ENCODE assay signal across 17 cellular contexts in the genomic region with DNA sequence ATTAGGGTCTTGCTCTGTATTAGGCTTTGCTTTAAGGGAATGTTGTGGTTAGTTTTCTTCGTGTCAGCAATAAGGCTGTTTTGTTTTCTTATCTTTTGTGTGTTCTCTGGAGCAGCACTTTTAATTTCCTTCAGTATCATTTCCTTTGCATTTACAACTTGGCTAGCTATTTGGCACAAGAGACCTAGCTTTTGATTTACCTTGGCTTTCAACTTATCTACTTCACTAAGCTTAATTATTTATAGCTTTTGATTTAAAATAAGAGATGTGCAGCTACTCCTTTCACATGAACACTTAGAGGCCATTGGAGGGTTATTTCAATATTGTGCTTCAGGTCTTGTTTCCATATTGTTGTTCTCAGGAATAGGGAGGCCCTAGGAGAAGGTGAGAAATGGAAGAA.
"Had no signal": no experiment of that assay in that cellular context is flagged by ENCODE, and none has a peak within 500 bp of the region (broad histone marks: within the 10 kb centered on the region; RNA-seq: fewer than 3 reads in every experiment).

No MANE protein-coding gene starts in this region.

- DNase-seq: activated B cell treated with CpG ODN at 0.5 μM for 24 hours; activated CD4-positive, alpha-beta memory T cell treated with anti-CD3 and anti-CD28 coated beads for 36 hours; activated CD4-positive, alpha-beta T cell treated with anti-CD3 and anti-CD28 coated beads for 4 hours; activated CD8-positive, alpha-beta memory T cell treated with anti-CD3 and anti-CD28 coated beads, Interleukin-2, amount 10 ng/mL, durations not matched to agents 7 days and 5 days; cerebellar nuclear complex; effector memory CD4-positive, alpha-beta T cell; foreskin melanocyte; left lung; mammary epithelial cell; psoas muscle; stimulated activated naive CD4-positive, alpha-beta T cell; SW 1271; thyroid gland had no signal

- H3K36me3 ChIP-seq: breast epithelium, left lung, neural progenitor cell, thyroid gland had no signal

- H3K4me3 ChIP-seq: breast epithelium, left lung, neural progenitor cell, psoas muscle, SJSA1, thyroid gland had no signal

- H3K4me1 ChIP-seq: breast epithelium, left lung, neural progenitor cell, psoas muscle had no signal

- H3K27ac ChIP-seq: breast epithelium, left lung, neural progenitor cell, psoas muscle, SJSA1, thyroid gland had no signal

- H3K9me3 ChIP-seq: breast epithelium, left lung, psoas muscle, SJSA1, thyroid gland had no signal

- H3K27me3 ChIP-seq: breast epithelium, left lung, neural progenitor cell, SJSA1, thyroid gland had no signal

- H3K9ac ChIP-seq: neural progenitor cell had no signal

- ATAC-seq: activated CD8-positive, alpha-beta memory T cell treated with anti-CD3 and anti-CD28 coated beads, Interleukin-2, amount 10 ng/mL, durations not matched to agents 7 days and 5 days; left lung; psoas muscle; sciatic nerve had no signal
